Comparison of ENCODE assay signal across 8 cellular contexts in the genomic region with DNA sequence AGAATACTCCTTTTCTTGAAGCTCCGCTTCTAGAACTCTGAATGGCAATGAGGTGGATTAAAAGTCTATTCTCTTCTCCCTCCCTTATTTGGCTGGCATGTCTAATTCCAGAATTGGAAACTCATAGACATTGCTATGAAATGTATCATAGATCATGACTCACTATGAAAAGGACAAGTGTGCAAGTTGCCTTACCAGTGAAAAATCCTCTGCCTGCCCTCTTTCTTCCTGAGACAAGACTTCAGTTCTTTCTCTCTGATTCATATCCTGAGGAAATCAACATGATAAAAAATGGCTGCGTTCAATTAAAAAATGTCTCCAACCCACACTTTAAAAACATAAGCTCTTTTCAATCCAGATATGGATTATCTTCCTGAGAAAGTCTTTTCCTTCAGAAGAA.
DNase-seq lines count a peak whose midpoint lies in the region; ATAC-seq and TF ChIP-seq lines count a peak whose summit lies in the region.

No MANE protein-coding gene starts in this region.

- no peaks in the 10 kb centered on the region for H3K27me3 ChIP-seq in BJ (ENCODE audit: control insufficient read depth, insufficient read depth, low read length)
- H3K27me3 ChIP-seq in psoas muscle (ENCODE audit: insufficient read depth in 3 of 3, low read length in 2 of 3): no peaks in the 10 kb centered on the region

- intact Hi-C loops in psoas muscle (cut with DNase I): no loop called here

- H3K36me3 ChIP-seq in BJ (ENCODE audit: control insufficient read depth, insufficient read depth, low read length): peaks cover 2% of the 10 kb centered on the region; the same call in 1 of the 2 replicates
- no peaks in the 10 kb centered on the region for H3K36me3 ChIP-seq in psoas muscle (ENCODE audit: insufficient read depth in 1 of 2, low read depth in 1 of 2)

- H3K4me1 ChIP-seq in psoas muscle: peaks cover 13% of the 10 kb centered on the region

- peak; percentile 95 for DNase-seq in BJ (ENCODE audit: low read depth)
- peak; percentile 60 for DNase-seq in SK-MEL-5 (ENCODE audit: low read depth, low spot score)
- peak; percentile 97 for DNase-seq in fibroblast of mammary gland (ENCODE audit: low read depth)
- no peak for DNase-seq in psoas muscle
- no peak for DNase-seq in HuH-7.5 (ENCODE audit: low spot score)
- DNase-seq in ecto neural progenitor cell (ENCODE audit: low spot score): no peak
- DNase-seq in NCI-H187 treated with DMSO at 0.1 percent for 48 hours (lab: John Stamatoyannopoulos, UW): no peak
- DNase-seq in germinal center (ENCODE audit: low spot score): no peak

- ATAC-seq in psoas muscle: peak; percentile 90 to 96 (median 94)

- H3K27ac ChIP-seq in psoas muscle: peak overlapping the region; percentile 83

- POLR2A ChIA-PET in BJ (lab: Charles Lee): interaction anchor here (0.6 to 0.8 kb wide), 2 partner anchors 15 to 89 kb away, joined by 8 to 16 read pairs; no protein-coding TSS in a partner anchor

- 35 to 66% (median 36%) methylated on average over 2 of the region's 2 CpGs for WGBS in psoas muscle, 3 donors

- H3K4me3 ChIP-seq in BJ (ENCODE audit: low read depth, low read length) (no peak overlapping the region), fibroblast of mammary gland (ENCODE audit: control insufficient read depth, low read depth, low read length) (no peak overlapping the region), psoas muscle (no peak overlapping the region)

- no peaks in the 10 kb centered on the region for H3K9me3 ChIP-seq in psoas muscle

- in situ Hi-C loops in SK-MEL-5 (cut with HindIII; ENCODE audit: low pct_unique_long_range_greater_than_20kb, low sequenced_read_pairs): no loop called here

- no peak for TF ChIP-seq CTCF in BJ (IDR thresholded peaks at IDR 0.05; ENCODE audit: insufficient read depth, low read depth, low read length)
- TF ChIP-seq CTCF in fibroblast of mammary gland (conservative IDR thresholded peaks at IDR 0.05; ENCODE audit: control insufficient read depth, insufficient read depth, low read depth, low read length): no peak
- TF ChIP-seq CTCF in psoas muscle (IDR thresholded peaks at IDR 0.05): no peak

- CTCF ChIA-PET in BJ (lab: Yijun Ruan, JAX): interaction anchor here (0.6 to 1.4 kb wide), 6 partner anchors 11 to 1118 kb away, joined by 3 to 4 read pairs (median 3); no protein-coding TSS in a partner anchor

Comparison
In these comparisons a context has a peak if more than half of its experiments do, and no peak if none do; other contexts are left out.
1. DNase-seq: peak in BJ (single experiment), SK-MEL-5 (single experiment) and fibroblast of mammary gland (single experiment); none in psoas muscle (0 of 2), HuH-7.5 (single experiment), ecto neural progenitor cell (single experiment), NCI-H187 treated with DMSO at 0.1 percent for 48 hours (single experiment) and germinal center (single experiment).